In genomic region chr1:35882945-35883680, GRCh38 we compare ENCODE assay signal across 8 cellular contexts.
DNase-seq lines count a peak whose midpoint lies in the region; ATAC-seq and TF ChIP-seq lines count a peak whose summit lies in the region.

TSS of gene AGO1 (plus strand) at chr1:35883209. CDS start at chr1:35883422, 213 bp downstream.

- peak; percentile 69 for ATAC-seq in GM18519 (IDR thresholded peaks at IDR 0.05; ENCODE audit: low FRiP score, unreplicated experiment)
- ATAC-seq in HG03045 (IDR thresholded peaks at IDR 0.05; ENCODE audit: unreplicated experiment), result peak; percentile 89

- peak; percentile 98 for TF ChIP-seq CTCF in 22Rv1 (IDR thresholded peaks at IDR 0.05)
- peak; percentile 88 for TF ChIP-seq CTCF in astrocyte of the spinal cord (IDR thresholded peaks at IDR 0.05; ENCODE audit: low read depth, low read length)
- peak; percentile 87 for TF ChIP-seq CTCF in retinal pigment epithelial cell (conservative IDR thresholded peaks at IDR 0.05; ENCODE audit: low read depth, low read length)

- H3K27ac ChIP-seq in 22Rv1, result peak within 1 kb of the TSS; percentile 65

- H3K4me3 ChIP-seq in astrocyte of the spinal cord (ENCODE audit: low read depth, low read length) (peak within 1 kb of the TSS; percentile 100), retinal pigment epithelial cell (ENCODE audit: low read length) (peak within 1 kb of the TSS; percentile 100)

- in situ Hi-C loops in astrocyte of the spinal cord (cut with HindIII; ENCODE audit: low sequenced_read_pairs), result no loop called here

- DNase-seq in NCI-H2081 treated with DMSO at 0.1 percent for 48 hours (lab: John Stamatoyannopoulos, UW) (peak; percentile 65), T1000 (lab: John Stamatoyannopoulos, UW) (peak; percentile 93), astrocyte of the spinal cord (ENCODE audit: low read depth, low spot score) (peak; percentile 92), hippocampal formation (lab: John Stamatoyannopoulos, UW) (peak; percentile 84 to 93), retinal pigment epithelial cell (ENCODE audit: low read depth) (peak; percentile 62)

Comparison
In these comparisons a context has a peak if more than half of its experiments do, and no peak if none do; other contexts are left out.
1. Peak in every context shown above with its lines: DNase-seq, ATAC-seq, H3K4me3 ChIP-seq and H3K27ac ChIP-seq.